ENCODE assay signal across 14 cellular contexts in the genomic region with DNA sequence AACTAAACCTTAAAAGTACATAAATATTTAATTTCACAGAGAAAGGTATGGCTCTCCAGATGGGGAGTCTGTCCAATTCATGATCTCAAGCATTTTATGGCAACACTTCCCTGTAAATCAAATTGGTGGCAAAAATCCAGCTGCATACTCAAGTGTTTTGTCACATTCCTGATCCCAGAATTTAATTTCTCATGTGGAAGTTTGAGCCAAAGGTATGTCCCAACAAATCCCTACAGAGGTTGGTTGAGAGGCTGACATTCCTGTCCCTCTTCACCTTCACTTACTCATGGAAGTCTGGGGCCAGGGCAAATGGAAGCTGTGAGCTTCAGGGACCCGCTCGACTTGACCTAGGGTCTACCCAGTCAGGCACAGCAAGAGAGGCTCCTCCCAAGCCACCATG. TPM values are rescaled to one million over a fixed set of nuclear protein-coding genes. Genes with fewer than 3 reads are reported as not detected.
A peak's percentile ranks its signal among the peaks of the same experiment; 100 is the strongest.
DNase-seq lines count a peak whose midpoint lies in the region; ATAC-seq and TF ChIP-seq lines count a peak whose summit lies in the region.
"Had no signal": no experiment of that assay in that cellular context is flagged by ENCODE, and none has a peak within 500 bp of the region (broad histone marks: within the 10 kb centered on the region; RNA-seq: fewer than 3 reads in every experiment).

No MANE protein-coding gene starts in this region.

- H3K9me3 ChIP-seq in gastroesophageal sphincter (no peaks in the 10 kb centered on the region), stomach (no peaks in the 10 kb centered on the region)

- peaks cover 7% of the 10 kb centered on the region for H3K36me3 Mint-ChIP-seq in stimulated activated effector memory CD8-positive, alpha-beta T cell treated with anti-CD3 and anti-CD28 coated beads, Interleukin-12 subunit alpha, Interleukin-12 subunit beta, amount 100 ng/mL, for 72 hours

- H3K27ac ChIP-seq in gastroesophageal sphincter (peak overlapping the region; percentile 69 to 100 (median 78)), stomach (peak overlapping the region in 3 of 5 donors; percentile 0 to 57 (median 50))

- no CpG with 5 or more reads among the region's 2 CpGs for WGBS in gastroesophageal sphincter (ENCODE audit: low coverage in 1 of 2), 2 donors
- WGBS in stomach, 5 donors, result 82 to 96% (median 90%) methylated on average over 2 of the region's 2 CpGs

- no peak for ATAC-seq in gastroesophageal sphincter
- no peak for ATAC-seq in stimulated activated effector memory CD8-positive, alpha-beta T cell treated with anti-CD3 and anti-CD28 coated beads, Interleukin-12 subunit alpha, Interleukin-12 subunit beta, amount 100 ng/mL, for 72 hours
- no peak for ATAC-seq in GM21619 (IDR thresholded peaks at IDR 0.05; ENCODE audit: unreplicated experiment)
- ATAC-seq: Panc1, right cardiac atrium had no signal

- TF ChIP-seq EP300 in gastroesophageal sphincter (IDR thresholded peaks at IDR 0.05) (no peak), stomach (IDR thresholded peaks at IDR 0.05) (no peak)

- H3K4me1 Mint-ChIP-seq in stimulated activated effector memory CD8-positive, alpha-beta T cell treated with anti-CD3 and anti-CD28 coated beads, Interleukin-12 subunit alpha, Interleukin-12 subunit beta, amount 100 ng/mL, for 72 hours, result peaks cover 36% of the 10 kb centered on the region

- DNase-seq in HS-5 (ENCODE audit: low read depth), result peak; percentile 76
- DNase-seq in amniotic epithelial cell (ENCODE audit: low read depth), result peak; percentile 77
- no peak for DNase-seq in stomach
- DNase-seq in islet precursor cell, result no peak
- DNase-seq in stimulated activated effector memory CD8-positive, alpha-beta T cell treated with anti-CD3 and anti-CD28 coated beads, Interleukin-12 subunit alpha, Interleukin-12 subunit beta, amount 100 ng/mL, for 72 hours (ENCODE audit: low spot score in 2 of 2), result no peak
- DNase-seq in NCI-H1417 (lab: John Stamatoyannopoulos, UW), result no peak
- DNase-seq: central memory CD4-positive, alpha-beta T cell; right cardiac atrium; substantia nigra; T-helper 2 cell had no signal

- H3K9me3 Mint-ChIP-seq in stimulated activated effector memory CD8-positive, alpha-beta T cell treated with anti-CD3 and anti-CD28 coated beads, Interleukin-12 subunit alpha, Interleukin-12 subunit beta, amount 100 ng/mL, for 72 hours, result no peaks in the 10 kb centered on the region
- H3K9me3 Mint-ChIP-seq: activated T-helper 2 cell treated with anti-CD3 and anti-CD28 coated beads, Interferon-gamma antibody, Interleukin-2, Interleukin-4, amounts not matched to agents 10 μg/mL and 5 μg/mL and 100 μg/mL, durations not matched to agents 14 hours and 24 hours and 36 hours had no signal

- H3K27me3 ChIP-seq in gastroesophageal sphincter (no peaks in the 10 kb centered on the region), stomach (no peaks in the 10 kb centered on the region)

- no peak overlapping the region for H3K4me3 Mint-ChIP-seq in stimulated activated effector memory CD8-positive, alpha-beta T cell treated with anti-CD3 and anti-CD28 coated beads, Interleukin-12 subunit alpha, Interleukin-12 subunit beta, amount 100 ng/mL, for 72 hours

- H3K4me1 ChIP-seq in gastroesophageal sphincter (peaks cover 69 to 100% (median 72%) of the 10 kb centered on the region in 3 donors), stomach (peaks cover 14 to 87% (median 57%) of the 10 kb centered on the region in 4 donors)

- H3K36me3 ChIP-seq in gastroesophageal sphincter (peaks cover 0 to 4% of the 10 kb centered on the region in 2 donors), stomach (peaks cover 0 to 8% (median 5%) of the 10 kb centered on the region in 4 donors)

- H3K27ac Mint-ChIP-seq in stimulated activated effector memory CD8-positive, alpha-beta T cell treated with anti-CD3 and anti-CD28 coated beads, Interleukin-12 subunit alpha, Interleukin-12 subunit beta, amount 100 ng/mL, for 72 hours, result no peak overlapping the region
- H3K27ac Mint-ChIP-seq: activated T-helper 2 cell treated with anti-CD3 and anti-CD28 coated beads, Interferon-gamma antibody, Interleukin-2, Interleukin-4, amounts not matched to agents 10 μg/mL and 5 μg/mL and 100 μg/mL, durations not matched to agents 14 hours and 24 hours and 36 hours had no signal

- TF ChIP-seq CTCF in gastroesophageal sphincter (IDR thresholded peaks at IDR 0.05) (no peak), stomach (IDR thresholded peaks at IDR 0.05) (no peak)

- H3K4me3 ChIP-seq in gastroesophageal sphincter, result no peak overlapping the region
- H3K4me3 ChIP-seq in stomach, result no peak overlapping the region

- intact Hi-C loops in stomach (cut with DNase I; ENCODE audit: low total_unique reads), result no loop called here

- TF ChIP-seq POLR2A in gastroesophageal sphincter (IDR thresholded peaks at IDR 0.05) (no peak), stomach (IDR thresholded peaks at IDR 0.05) (no peak)

RNA-seq across cellular contexts. Expression of gene KLF7, which starts 17.7 kb away (rescaled TPM):
- total RNA-seq in gastroesophageal sphincter (10 to 100 TPM; 30.7 to 59.3 (median 42.1) TPM), stomach (10 to 100 TPM in 3 of 5 donors, 1 to 10 TPM in 2; 5.2 to 33.0 (median 13.8) TPM)
- 1 to 10 TPM; 2.7 to 4.7 (median 3.1) TPM for polyA plus RNA-seq in stomach

Comparison
In these comparisons a context has a peak if more than half of its experiments do, and no peak if none do; other contexts are left out.
1. DNase-seq: peak in HS-5 (single experiment) and amniotic epithelial cell (single experiment); none in stomach (single experiment), islet precursor cell (single experiment), stimulated activated effector memory CD8-positive, alpha-beta T cell treated with anti-CD3 and anti-CD28 coated beads, Interleukin-12 subunit alpha, Interleukin-12 subunit beta, amount 100 ng/mL, for 72 hours (0 of 2) and NCI-H1417 (0 of 3).